29 cellular contexts compared by ENCODE assay signal in genomic region chr9:22992781-22993180, GRCh38.
"Had no signal": no experiment of that assay in that cellular context is flagged by ENCODE, and none has a peak within 500 bp of the region (broad histone marks: within the 10 kb centered on the region; RNA-seq: fewer than 3 reads in every experiment).

No MANE protein-coding gene starts in this region.

- H3K4me3 Mint-ChIP-seq: activated B cell treated with CpG ODN at 0.5 μM for 24 hours; activated CD4-positive, alpha-beta memory T cell treated with anti-CD3 and anti-CD28 coated beads, Interleukin-2, amount 10 ng/mL, durations not matched to agents 7 days and 5 days; activated CD8-positive, alpha-beta memory T cell treated with anti-CD3 and anti-CD28 coated beads, Interleukin-2, amount 10 ng/mL, durations not matched to agents 7 days and 5 days; activated naive CD4-positive, alpha-beta T cell treated with anti-CD3 and anti-CD28 coated beads, Interleukin-2, amount 10 ng/mL, durations not matched to agents 7 days and 5 days; activated naive CD8-positive, alpha-beta T cell; activated naive CD8-positive, alpha-beta T cell treated with anti-CD3 and anti-CD28 coated beads, Interleukin-2, amount 50 U/mL, for 24 hours; brain had no signal

- H3K27ac Mint-ChIP-seq: activated B cell treated with CpG ODN at 0.5 μM for 24 hours; activated CD4-positive, alpha-beta memory T cell treated with anti-CD3 and anti-CD28 coated beads, Interleukin-2, amount 10 ng/mL, durations not matched to agents 7 days and 5 days; activated CD8-positive, alpha-beta memory T cell treated with anti-CD3 and anti-CD28 coated beads, Interleukin-2, amount 10 ng/mL, durations not matched to agents 7 days and 5 days; activated naive CD4-positive, alpha-beta T cell treated with anti-CD3 and anti-CD28 coated beads, Interleukin-2, amount 10 ng/mL, durations not matched to agents 7 days and 5 days; activated naive CD8-positive, alpha-beta T cell; activated naive CD8-positive, alpha-beta T cell treated with anti-CD3 and anti-CD28 coated beads, Interleukin-2, amount 50 U/mL, for 24 hours; brain had no signal

- DNase-seq: activated B cell treated with CpG ODN at 0.5 μM for 24 hours; activated CD4-positive, alpha-beta memory T cell treated with anti-CD3 and anti-CD28 coated beads, Interleukin-2, amount 10 ng/mL, durations not matched to agents 7 days and 5 days; activated CD4-positive, alpha-beta T cell treated with anti-CD3 and anti-CD28 coated beads for 4 hours; activated CD4-positive, CD25-positive, alpha-beta regulatory T cell treated with anti-CD3 and anti-CD28 coated beads, Interleukin-2, amount 50 U/mL, for 72 hours; activated CD8-positive, alpha-beta memory T cell treated with anti-CD3 and anti-CD28 coated beads for 24 hours; activated CD8-positive, alpha-beta memory T cell treated with anti-CD3 and anti-CD28 coated beads, Interleukin-2, amount 10 ng/mL, durations not matched to agents 7 days and 5 days; activated CD8-positive, alpha-beta memory T cell treated with anti-CD3 and anti-CD28 coated beads, Interleukin-2, amount 50 U/mL, for 48 hours; activated effector memory CD4-positive, alpha-beta T cell treated with Interleukin-2 at 50 U/mL for 16 hours; activated naive CD4-positive, alpha-beta T cell treated with anti-CD3 and anti-CD28 coated beads, Interleukin-2, amount 10 ng/mL, durations not matched to agents 7 days and 5 days; activated naive CD8-positive, alpha-beta T cell treated with anti-CD3 and anti-CD28 coated beads, Interleukin-2, amount 50 U/mL, for 24 hours; activated T-cell treated with anti-CD3 and anti-CD28 coated beads, Interleukin-2, amount 50 U/mL, for 48 hours; anterior cingulate cortex; central memory CD4-positive, alpha-beta T cell; NCI-H1105; NCI-H1417 treated with DMSO at 0.1 percent for 48 hours; NCI-H187 treated with DMSO at 0.1 percent for 48 hours; NCI-H2081; NCI-H2171 treated with DMSO at 0.1 percent for 48 hours; NCI-H2227 treated with DMSO at 0.1 percent for 48 hours; NCI-H524 treated with DMSO at 0.1 percent for 48 hours; Peyer's patch; Right ventricle myocardium superior; SW 1271; T-helper 1 cell; T-helper 2 cell; T-helper 9 cell had no signal

- H3K4me3 ChIP-seq: Peyer's patch had no signal

- ATAC-seq: activated CD8-positive, alpha-beta memory T cell treated with anti-CD3 and anti-CD28 coated beads, Interleukin-2, amount 10 ng/mL, durations not matched to agents 7 days and 5 days; activated naive CD8-positive, alpha-beta T cell treated with anti-CD3 and anti-CD28 coated beads, Interleukin-2, amount 50 U/mL, for 24 hours had no signal

- H3K36me3 ChIP-seq: Peyer's patch had no signal

- H3K4me1 Mint-ChIP-seq: activated B cell treated with CpG ODN at 0.5 μM for 24 hours; activated CD4-positive, alpha-beta memory T cell treated with anti-CD3 and anti-CD28 coated beads, Interleukin-2, amount 10 ng/mL, durations not matched to agents 7 days and 5 days; activated CD8-positive, alpha-beta memory T cell treated with anti-CD3 and anti-CD28 coated beads, Interleukin-2, amount 10 ng/mL, durations not matched to agents 7 days and 5 days; activated naive CD4-positive, alpha-beta T cell treated with anti-CD3 and anti-CD28 coated beads, Interleukin-2, amount 10 ng/mL, durations not matched to agents 7 days and 5 days; activated naive CD8-positive, alpha-beta T cell treated with anti-CD3 and anti-CD28 coated beads, Interleukin-2, amount 50 U/mL, for 24 hours; brain had no signal

- H3K4me1 ChIP-seq: Peyer's patch had no signal

- H3K36me3 Mint-ChIP-seq: activated CD8-positive, alpha-beta memory T cell treated with anti-CD3 and anti-CD28 coated beads, Interleukin-2, amount 10 ng/mL, durations not matched to agents 7 days and 5 days; activated naive CD4-positive, alpha-beta T cell treated with anti-CD3 and anti-CD28 coated beads, Interleukin-2, amount 10 ng/mL, durations not matched to agents 7 days and 5 days; activated naive CD8-positive, alpha-beta T cell had no signal

- H3K27me3 ChIP-seq: Peyer's patch had no signal

- H3K27me3 Mint-ChIP-seq: activated B cell treated with CpG ODN at 0.5 μM for 24 hours; activated CD4-positive, alpha-beta memory T cell treated with anti-CD3 and anti-CD28 coated beads, Interleukin-2, amount 10 ng/mL, durations not matched to agents 7 days and 5 days; activated CD8-positive, alpha-beta memory T cell treated with anti-CD3 and anti-CD28 coated beads, Interleukin-2, amount 10 ng/mL, durations not matched to agents 7 days and 5 days; activated naive CD4-positive, alpha-beta T cell treated with anti-CD3 and anti-CD28 coated beads, Interleukin-2, amount 10 ng/mL, durations not matched to agents 7 days and 5 days; activated naive CD8-positive, alpha-beta T cell; activated naive CD8-positive, alpha-beta T cell treated with anti-CD3 and anti-CD28 coated beads, Interleukin-2, amount 50 U/mL, for 24 hours had no signal

- H3K27ac ChIP-seq: Peyer's patch, VCaP had no signal
